38 cellular contexts compared by ENCODE assay signal in genomic region chr10:49769692-49770091, GRCh38. TPM values are rescaled to one million over a fixed set of nuclear protein-coding genes. Genes with fewer than 3 reads are reported as not detected.
"Had no signal": no experiment of that assay in that cellular context is flagged by ENCODE, and none has a peak within 500 bp of the region (broad histone marks: within the 10 kb centered on the region; RNA-seq: fewer than 3 reads in every experiment).

No MANE protein-coding gene starts in this region.

- H3K36me3 Mint-ChIP-seq: activated CD8-positive, alpha-beta memory T cell treated with anti-CD3 and anti-CD28 coated beads, Interleukin-2, amount 10 ng/mL, durations not matched to agents 7 days and 5 days; activated naive CD4-positive, alpha-beta T cell treated with anti-CD3 and anti-CD28 coated beads, Interleukin-2, amount 10 ng/mL, durations not matched to agents 7 days and 5 days; activated naive CD8-positive, alpha-beta T cell treated with anti-CD3 and anti-CD28 coated beads, Interleukin-2, amount 10 ng/mL, durations not matched to agents 7 days and 5 days; brain had no signal

- H3K4me3 ChIP-seq: ascending aorta, cardiac muscle cell, colonic mucosa had no signal

- H3K27ac Mint-ChIP-seq: activated CD4-positive, alpha-beta memory T cell treated with anti-CD3 and anti-CD28 coated beads, Interleukin-2, amount 10 ng/mL, durations not matched to agents 7 days and 5 days; activated CD4-positive, alpha-beta T cell treated with anti-CD3 and anti-CD28 coated beads for 36 hours; activated CD4-positive, alpha-beta T cell treated with anti-CD3 and anti-CD28 coated beads, Interleukin-2, amount 10 ng/mL, durations not matched to agents 7 days and 5 days; activated CD8-positive, alpha-beta memory T cell treated with anti-CD3 and anti-CD28 coated beads, Interleukin-2, amount 10 ng/mL, durations not matched to agents 7 days and 5 days; activated CD8-positive, alpha-beta T cell treated with anti-CD3 and anti-CD28 coated beads, Interleukin-2, amount 10 ng/mL, durations not matched to agents 7 days and 5 days; activated naive CD4-positive, alpha-beta T cell treated with anti-CD3 and anti-CD28 coated beads, Interleukin-2, amount 10 ng/mL, durations not matched to agents 7 days and 5 days; activated naive CD4-positive, alpha-beta T cell treated with anti-CD3 and anti-CD28 coated beads, Interleukin-2, amount 50 U/mL, for 24 hours; activated naive CD8-positive, alpha-beta T cell; activated naive CD8-positive, alpha-beta T cell treated with anti-CD3 and anti-CD28 coated beads, Interleukin-2, amount 10 ng/mL, durations not matched to agents 7 days and 5 days; activated naive CD8-positive, alpha-beta T cell treated with anti-CD3 and anti-CD28 coated beads, Interleukin-2, amount 50 U/mL, for 24 hours; activated T-cell treated with anti-CD3 and anti-CD28 coated beads, Interleukin-2, amount 50 U/mL, for 24 hours; activated T-helper 2 cell treated with anti-CD3 and anti-CD28 coated beads, Interferon-gamma antibody, Interleukin-2, Interleukin-4, amounts not matched to agents 10 μg/mL and 5 μg/mL and 100 μg/mL, durations not matched to agents 14 hours and 24 hours and 36 hours; brain; T-helper 2 cell treated with Interferon-gamma antibody and Interleukin-4, amounts not matched to agents 5 μg/mL and 100 μg/mL, for 36 hours had no signal

- FAIRE-seq: bronchial epithelial cell, TTC549 had no signal

- H3K4me1 ChIP-seq: ascending aorta, colonic mucosa had no signal

- DNase-seq: activated CD4-positive, alpha-beta memory T cell treated with anti-CD3 and anti-CD28 coated beads, Interleukin-2, amount 10 ng/mL, durations not matched to agents 7 days and 5 days; activated CD4-positive, alpha-beta T cell treated with anti-CD3 and anti-CD28 coated beads for 1 hour; activated CD4-positive, alpha-beta T cell treated with anti-CD3 and anti-CD28 coated beads for 36 hours; activated CD4-positive, alpha-beta T cell treated with anti-CD3 and anti-CD28 coated beads for 48 hours; activated CD4-positive, alpha-beta T cell treated with anti-CD3 and anti-CD28 coated beads, Interleukin-2, amount 10 ng/mL, durations not matched to agents 7 days and 5 days; activated CD4-positive, alpha-beta T cell treated with anti-CD3 and anti-CD28 coated beads, Interleukin-2, amount 50 U/mL, for 48 hours; activated CD4-positive, CD25-positive, alpha-beta regulatory T cell; activated CD8-positive, alpha-beta memory T cell treated with anti-CD3 and anti-CD28 coated beads for 24 hours; activated CD8-positive, alpha-beta memory T cell treated with anti-CD3 and anti-CD28 coated beads, Interleukin-2, amount 10 ng/mL, durations not matched to agents 7 days and 5 days; activated CD8-positive, alpha-beta memory T cell treated with anti-CD3 and anti-CD28 coated beads, Interleukin-2, amount 50 U/mL, for 48 hours; activated CD8-positive, alpha-beta T cell treated with anti-CD3 and anti-CD28 coated beads, Interleukin-2, amount 10 ng/mL, durations not matched to agents 7 days and 5 days; activated effector memory CD4-positive, alpha-beta T cell treated with Interleukin-2 at 50 U/mL for 16 hours; activated gamma-delta T cell; activated naive CD4-positive, alpha-beta T cell treated with anti-CD3 and anti-CD28 coated beads, Interleukin-2, amount 10 ng/mL, durations not matched to agents 7 days and 5 days; activated naive CD4-positive, alpha-beta T cell treated with Interleukin-2 at 50 U/mL for 16 hours; activated naive CD8-positive, alpha-beta T cell treated with anti-CD3 and anti-CD28 coated beads, Interleukin-2, amount 10 ng/mL, durations not matched to agents 7 days and 5 days; activated naive CD8-positive, alpha-beta T cell treated with anti-CD3 and anti-CD28 coated beads, Interleukin-2, amount 50 U/mL, for 24 hours; activated T-cell treated with anti-CD3 and anti-CD28 coated beads, Interleukin-2, amount 50 U/mL, for 24 hours; activated T-cell treated with anti-CD3 and anti-CD28 coated beads, Interleukin-2, amount 50 U/mL, for 48 hours; amygdala; anterior cingulate cortex; caudate nucleus; cerebellar nuclear complex; colonic mucosa; T-helper 2 cell; T-helper 9 cell had no signal

- H3K27ac ChIP-seq: ascending aorta, cardiac muscle cell, colonic mucosa, VCaP had no signal

- H3K4me3 Mint-ChIP-seq: activated CD4-positive, alpha-beta memory T cell treated with anti-CD3 and anti-CD28 coated beads, Interleukin-2, amount 10 ng/mL, durations not matched to agents 7 days and 5 days; activated CD4-positive, alpha-beta T cell treated with anti-CD3 and anti-CD28 coated beads for 36 hours; activated CD4-positive, alpha-beta T cell treated with anti-CD3 and anti-CD28 coated beads, Interleukin-2, amount 10 ng/mL, durations not matched to agents 7 days and 5 days; activated CD8-positive, alpha-beta memory T cell treated with anti-CD3 and anti-CD28 coated beads, Interleukin-2, amount 10 ng/mL, durations not matched to agents 7 days and 5 days; activated CD8-positive, alpha-beta T cell treated with anti-CD3 and anti-CD28 coated beads, Interleukin-2, amount 10 ng/mL, durations not matched to agents 7 days and 5 days; activated naive CD4-positive, alpha-beta T cell treated with anti-CD3 and anti-CD28 coated beads, Interleukin-2, amount 10 ng/mL, durations not matched to agents 7 days and 5 days; activated naive CD4-positive, alpha-beta T cell treated with anti-CD3 and anti-CD28 coated beads, Interleukin-2, amount 50 U/mL, for 24 hours; activated naive CD8-positive, alpha-beta T cell; activated naive CD8-positive, alpha-beta T cell treated with anti-CD3 and anti-CD28 coated beads, Interleukin-2, amount 10 ng/mL, durations not matched to agents 7 days and 5 days; activated naive CD8-positive, alpha-beta T cell treated with anti-CD3 and anti-CD28 coated beads, Interleukin-2, amount 50 U/mL, for 24 hours; activated T-cell treated with anti-CD3 and anti-CD28 coated beads, Interleukin-2, amount 50 U/mL, for 24 hours; brain; central memory CD8-positive, alpha-beta T cell; T-helper 2 cell treated with Interferon-gamma antibody and Interleukin-4, amounts not matched to agents 5 μg/mL and 100 μg/mL, for 36 hours had no signal

- H3K9me3 ChIP-seq: ascending aorta, colonic mucosa had no signal

- H3K4me1 Mint-ChIP-seq: activated CD4-positive, alpha-beta memory T cell treated with anti-CD3 and anti-CD28 coated beads, Interleukin-2, amount 10 ng/mL, durations not matched to agents 7 days and 5 days; activated CD4-positive, alpha-beta T cell treated with anti-CD3 and anti-CD28 coated beads for 36 hours; activated CD4-positive, alpha-beta T cell treated with anti-CD3 and anti-CD28 coated beads, Interleukin-2, amount 10 ng/mL, durations not matched to agents 7 days and 5 days; activated CD8-positive, alpha-beta memory T cell treated with anti-CD3 and anti-CD28 coated beads, Interleukin-2, amount 10 ng/mL, durations not matched to agents 7 days and 5 days; activated naive CD4-positive, alpha-beta T cell treated with anti-CD3 and anti-CD28 coated beads, Interleukin-2, amount 50 U/mL, for 24 hours; brain; central memory CD8-positive, alpha-beta T cell had no signal

- H3K36me3 ChIP-seq: ascending aorta, cardiac muscle cell, colonic mucosa had no signal

- H3K9me3 Mint-ChIP-seq: activated CD4-positive, alpha-beta memory T cell treated with anti-CD3 and anti-CD28 coated beads, Interleukin-2, amount 10 ng/mL, durations not matched to agents 7 days and 5 days; activated naive CD4-positive, alpha-beta T cell treated with anti-CD3 and anti-CD28 coated beads, Interleukin-2, amount 10 ng/mL, durations not matched to agents 7 days and 5 days; activated naive CD4-positive, alpha-beta T cell treated with anti-CD3 and anti-CD28 coated beads, Interleukin-2, amount 50 U/mL, for 24 hours; activated naive CD8-positive, alpha-beta T cell treated with anti-CD3 and anti-CD28 coated beads, Interleukin-2, amount 10 ng/mL, durations not matched to agents 7 days and 5 days; activated naive CD8-positive, alpha-beta T cell treated with anti-CD3 and anti-CD28 coated beads, Interleukin-2, amount 50 U/mL, for 24 hours; activated T-helper 2 cell treated with anti-CD3 and anti-CD28 coated beads, Interferon-gamma antibody, Interleukin-2, Interleukin-4, amounts not matched to agents 10 μg/mL and 5 μg/mL and 100 μg/mL, durations not matched to agents 14 hours and 24 hours and 36 hours; T-helper 2 cell treated with Interferon-gamma antibody and Interleukin-4, amounts not matched to agents 5 μg/mL and 100 μg/mL, for 36 hours had no signal

- ATAC-seq: activated CD4-positive, alpha-beta T cell treated with anti-CD3 and anti-CD28 coated beads for 36 hours; activated CD4-positive, CD25-positive, alpha-beta regulatory T cell treated with anti-CD3 and anti-CD28 coated beads, Interleukin-2, amount 50 U/mL, for 24 hours; activated CD8-positive, alpha-beta memory T cell treated with anti-CD3 and anti-CD28 coated beads, Interleukin-2, amount 10 ng/mL, durations not matched to agents 7 days and 5 days; activated CD8-positive, alpha-beta T cell treated with anti-CD3 and anti-CD28 coated beads, Interleukin-2, amount 10 ng/mL, durations not matched to agents 7 days and 5 days; activated naive CD8-positive, alpha-beta T cell treated with anti-CD3 and anti-CD28 coated beads, Interleukin-2, amount 50 U/mL, for 24 hours had no signal

RNA-seq across cellular contexts. Expression of gene OGDHL, which starts 7.6 kb away (rescaled TPM):
- total RNA-seq: activated CD4-positive, alpha-beta memory T cell treated with anti-CD3 and anti-CD28 coated beads, Interleukin-2, amount 10 ng/mL, durations not matched to agents 7 days and 5 days; activated CD4-positive, alpha-beta T cell treated with anti-CD3 and anti-CD28 coated beads, Interleukin-2, amount 10 ng/mL, durations not matched to agents 7 days and 5 days; activated naive CD8-positive, alpha-beta T cell treated with anti-CD3 and anti-CD28 coated beads, Interleukin-2, amount 10 ng/mL, durations not matched to agents 7 days and 5 days; ascending aorta; bronchial epithelial cell had no signal
